8 cellular contexts compared by ENCODE assay signal in genomic region chr12:6229823-6230222, GRCh38. TPM values are rescaled to one million over a fixed set of nuclear protein-coding genes. Genes with fewer than 3 reads are reported as not detected.
DNase-seq lines count a peak whose midpoint lies in the region; ATAC-seq, FAIRE-seq and TF ChIP-seq lines count a peak whose summit lies in the region.

No MANE protein-coding gene starts in this region.

- TF ChIP-seq POLR2A in H54 (IDR thresholded peaks at IDR 0.05; ENCODE audit: low read depth, low read length) (no peak), prostate gland (IDR thresholded peaks at IDR 0.05) (no peak)

- no peak for FAIRE-seq in H54 (lab: Jason Lieb, UNC)

- no peak for ATAC-seq in GM18870 (IDR thresholded peaks at IDR 0.05; ENCODE audit: unreplicated experiment)
- no peak for ATAC-seq in GM19023 (IDR thresholded peaks at IDR 0.05; ENCODE audit: unreplicated experiment)
- no peak for ATAC-seq in HG03039 (IDR thresholded peaks at IDR 0.05; ENCODE audit: unreplicated experiment)
- ATAC-seq in HG03432 (IDR thresholded peaks at IDR 0.05; ENCODE audit: unreplicated experiment) = no peak

- no peaks in the 10 kb centered on the region for H3K27me3 ChIP-seq in prostate gland (replicated peaks; ENCODE audit: insufficient read depth)

- no peaks in the 10 kb centered on the region for H3K9me3 ChIP-seq in prostate gland

- no peaks in the 10 kb centered on the region for H3K36me3 ChIP-seq in prostate gland

- peak; percentile 38 for DNase-seq in H54 (ENCODE audit: insufficient read length, low spot score)
- peak; percentile 44 for DNase-seq in UCSD-AML1 (lab: John Stamatoyannopoulos, UW; ENCODE audit: unreplicated experiment)
- peak; percentile 95 to 96 for DNase-seq in foreskin fibroblast
- peak; percentile 81 for DNase-seq in prostate gland (ENCODE audit: low spot score)

- intact Hi-C loops in prostate gland (cut with DNase I) = loop anchor here (2.0 to 5.0 kb wide), 2 partner anchors 29 to 47 kb away; partner anchors contain the start of gene CD9

- TF ChIP-seq CTCF in foreskin fibroblast (IDR thresholded peaks at IDR 0.05; ENCODE audit: low read depth, low read length) (no peak), prostate gland (IDR thresholded peaks at IDR 0.05) (no peak)

- 8% methylated on average over 9 of the region's 9 CpGs for WGBS in prostate gland

- peaks cover 94% of the 10 kb centered on the region for H3K4me1 ChIP-seq in prostate gland (replicated peaks)

- peak overlapping the region in 1 of 2 donors; percentile 33 for H3K4me3 ChIP-seq in foreskin fibroblast (ENCODE audit: low read depth in 1 of 2, low read length in 2 of 2)
- no peak overlapping the region for H3K4me3 ChIP-seq in prostate gland

- peak overlapping the region; percentile 94 to 98 for H3K27ac ChIP-seq in prostate gland

RNA-seq across cellular contexts. Expression of gene CD9, which starts 29.6 kb away (rescaled TPM):
- total RNA-seq in prostate gland = 100 to 1,000 TPM; 198 to 845 TPM

Comparison
In these comparisons a context has a peak if more than half of its experiments do, and no peak if none do; other contexts are left out.
1. DNase-seq: peak in every context shown above with its lines; median percentile 96 in foreskin fibroblast; 81 in prostate gland; 44 in UCSD-AML1; 38 in H54.